12 cellular contexts compared by ENCODE assay signal in genomic region chr12:101875112-101875961, GRCh38. TPM values are rescaled to one million over a fixed set of nuclear protein-coding genes. Genes with fewer than 3 reads are reported as not detected.
DNase-seq lines count a peak whose midpoint lies in the region; ATAC-seq and TF ChIP-seq lines count a peak whose summit lies in the region.
"Had no signal": no experiment of that assay in that cellular context is flagged by ENCODE, and none has a peak within 500 bp of the region (broad histone marks: within the 10 kb centered on the region; RNA-seq: fewer than 3 reads in every experiment).

No MANE protein-coding gene starts in this region.

- DNase-seq in T-helper 1 cell (no peak), astrocyte of the hippocampus (ENCODE audit: low read depth, low spot score) (peak; percentile 61), lung microvascular endothelial cell (ENCODE audit: low read depth in 2 of 2) (peak; percentile 45 to 93), transverse colon (no peak), NCI-H1417 (lab: John Stamatoyannopoulos, UW) (no peak), T-cell (no peak)
- no peak for DNase-seq in stimulated activated naive CD8-positive, alpha-beta T cell treated with anti-CD3 and anti-CD28 coated beads, Interleukin-15, amount 100 ng/mL, for 72 hours
- DNase-seq: activated CD4-positive, alpha-beta T cell treated with anti-CD3 and anti-CD28 coated beads, Interleukin-2, amount 50 U/mL, for 1 hour; Kasumi-1; stimulated activated naive B cell treated with anti-CD40 and anti-IgM and Interleukin-4, amounts not matched to agents 10 μg/mL and 1 μg/mL and 100 μg/mL, for 72 hours had no signal

- TF ChIP-seq CTCF in transverse colon (IDR thresholded peaks at IDR 0.05) = no peak

- H3K4me3 Mint-ChIP-seq in T-helper 1 cell treated with Interleukin-12 subunit alpha and Interleukin-12 subunit beta and Interleukin-4 antibody, amounts not matched to agents 30 μg/mL and 1 μg/mL, for 36 hours = no peak overlapping the region
- no peak overlapping the region for H3K4me3 Mint-ChIP-seq in T-cell
- H3K4me3 Mint-ChIP-seq in stimulated activated naive CD8-positive, alpha-beta T cell treated with anti-CD3 and anti-CD28 coated beads, Interleukin-15, amount 100 ng/mL, for 72 hours = no peak overlapping the region

- H3K4me1 ChIP-seq in transverse colon = peaks cover 3 to 14% (median 4%) of the 10 kb centered on the region in 4 donors

- H3K9me3 ChIP-seq in transverse colon = no peaks in the 10 kb centered on the region

- in situ Hi-C loops in transverse colon (cut with MboI; ENCODE audit: low pct_ligation_motif_present in 1 of 4, low pct_unique_long_range_greater_than_20kb in 1 of 4, low sequenced_read_pairs in 3 of 4) = no loop called here

- no peaks in the 10 kb centered on the region for H3K36me3 ChIP-seq in transverse colon
- H3K36me3 ChIP-seq: cardiac muscle cell had no signal

- no peak overlapping the region for H3K4me3 ChIP-seq in transverse colon
- H3K4me3 ChIP-seq: cardiac muscle cell had no signal

- H3K9me3 Mint-ChIP-seq in T-helper 1 cell treated with Interleukin-12 subunit alpha and Interleukin-12 subunit beta and Interleukin-4 antibody, amounts not matched to agents 30 μg/mL and 1 μg/mL, for 36 hours = no peaks in the 10 kb centered on the region
- no peaks in the 10 kb centered on the region for H3K9me3 Mint-ChIP-seq in T-cell
- no peaks in the 10 kb centered on the region for H3K9me3 Mint-ChIP-seq in stimulated activated naive CD8-positive, alpha-beta T cell treated with anti-CD3 and anti-CD28 coated beads, Interleukin-15, amount 100 ng/mL, for 72 hours
- H3K9me3 Mint-ChIP-seq: stimulated activated naive B cell treated with anti-CD40 and anti-IgM and Interleukin-4, amounts not matched to agents 10 μg/mL and 1 μg/mL and 100 μg/mL, for 72 hours had no signal

- no peak for TF ChIP-seq POLR2A in transverse colon (IDR thresholded peaks at IDR 0.05)

- H3K27ac ChIP-seq in transverse colon = peak overlapping the region; percentile 89 to 97 (median 92)
- H3K27ac ChIP-seq: cardiac muscle cell had no signal

- ATAC-seq in T-cell (replicated peaks in 1 of 4) = no peak
- no peak for ATAC-seq in stimulated activated naive CD8-positive, alpha-beta T cell treated with anti-CD3 and anti-CD28 coated beads, Interleukin-15, amount 100 ng/mL, for 72 hours
- ATAC-seq: stimulated activated naive B cell treated with anti-CD40 and anti-IgM and Interleukin-4, amounts not matched to agents 10 μg/mL and 1 μg/mL and 100 μg/mL, for 72 hours had no signal

- no peaks in the 10 kb centered on the region for H3K27me3 ChIP-seq in transverse colon

- WGBS in transverse colon (ENCODE audit: low coverage in 1 of 2), 2 donors = 83 to 87% methylated on average over 5 to 11 of the region's 11 CpGs

- peaks cover 8% of the 10 kb centered on the region for H3K4me1 Mint-ChIP-seq in T-helper 1 cell treated with Interleukin-12 subunit alpha and Interleukin-12 subunit beta and Interleukin-4 antibody, amounts not matched to agents 30 μg/mL and 1 μg/mL, for 36 hours (ENCODE audit: low read depth)
- H3K4me1 Mint-ChIP-seq in T-cell = peaks cover 11% of the 10 kb centered on the region in 3 donors
- H3K4me1 Mint-ChIP-seq in stimulated activated naive CD8-positive, alpha-beta T cell treated with anti-CD3 and anti-CD28 coated beads, Interleukin-15, amount 100 ng/mL, for 72 hours = peaks cover 20% of the 10 kb centered on the region

- H3K36me3 Mint-ChIP-seq in T-helper 1 cell treated with Interleukin-12 subunit alpha and Interleukin-12 subunit beta and Interleukin-4 antibody, amounts not matched to agents 30 μg/mL and 1 μg/mL, for 36 hours (ENCODE audit: low read depth) = no peaks in the 10 kb centered on the region
- no peaks in the 10 kb centered on the region for H3K36me3 Mint-ChIP-seq in T-cell

- CTCF ChIA-PET in T-cell (lab: Charles Lee) = interaction anchor here (0.5 kb wide), 2 partner anchors 45 to 49 kb away, joined by 3 to 6 read pairs; no protein-coding TSS in a partner anchor

- TF ChIP-seq EP300 in transverse colon (IDR thresholded peaks at IDR 0.05; ENCODE audit: low read depth) = no peak

- POLR2A ChIA-PET in T-cell (lab: Charles Lee) = interaction anchor here in 1 of 2 donors (0.6 kb wide), 1 partner anchor 1754 kb away, joined by 6 read pairs; no protein-coding TSS in a partner anchor

- intact Hi-C loops in transverse colon (cut with DNase I; ENCODE audit: low total_unique reads) = no loop called here

- peak overlapping the region; percentile 2 for H3K27ac Mint-ChIP-seq in T-helper 1 cell treated with Interleukin-12 subunit alpha and Interleukin-12 subunit beta and Interleukin-4 antibody, amounts not matched to agents 30 μg/mL and 1 μg/mL, for 36 hours
- peak overlapping the region in 1 of 2 donors; percentile 51 for H3K27ac Mint-ChIP-seq in T-cell
- H3K27ac Mint-ChIP-seq in stimulated activated naive CD8-positive, alpha-beta T cell treated with anti-CD3 and anti-CD28 coated beads, Interleukin-15, amount 100 ng/mL, for 72 hours = no peak overlapping the region

- H3K27me3 Mint-ChIP-seq in T-helper 1 cell treated with Interleukin-12 subunit alpha and Interleukin-12 subunit beta and Interleukin-4 antibody, amounts not matched to agents 30 μg/mL and 1 μg/mL, for 36 hours (ENCODE audit: low read depth) = no peaks in the 10 kb centered on the region
- H3K27me3 Mint-ChIP-seq in T-cell = no peaks in the 10 kb centered on the region
- H3K27me3 Mint-ChIP-seq in stimulated activated naive CD8-positive, alpha-beta T cell treated with anti-CD3 and anti-CD28 coated beads, Interleukin-15, amount 100 ng/mL, for 72 hours = no peaks in the 10 kb centered on the region
- H3K27me3 Mint-ChIP-seq: stimulated activated naive B cell treated with anti-CD40 and anti-IgM and Interleukin-4, amounts not matched to agents 10 μg/mL and 1 μg/mL and 100 μg/mL, for 72 hours had no signal

RNA-seq across cellular contexts. Expression of gene DRAM1, which starts 2.0 kb away (rescaled TPM):
- total RNA-seq in lung microvascular endothelial cell = 23.6 and 26.8 TPM in 2 replicates
- total RNA-seq in transverse colon = 10 to 100 TPM in 2 of 4 donors, 1 to 10 TPM in 2; 3.7 to 20.1 (median 8.7) TPM
- total RNA-seq in T-cell = 1 to 10 TPM; 1.4 to 3.8 (median 1.9) TPM

RNA-seq across cellular contexts. Expression of gene GNPTAB, which starts 44.6 kb away (rescaled TPM):
- 23.5 and 25.0 TPM in 2 replicates for total RNA-seq in lung microvascular endothelial cell
- 10 to 100 TPM; 24.1 to 83.0 (median 64.5) TPM for total RNA-seq in transverse colon
- 10 to 100 TPM; 44.9 to 66.8 (median 57.0) TPM for total RNA-seq in T-cell

Comparison
In these comparisons a context has a peak if more than half of its experiments do, and no peak if none do; other contexts are left out.
1. DNase-seq: peak in astrocyte of the hippocampus (single experiment) and lung microvascular endothelial cell (2 of 2); none in T-helper 1 cell (0 of 5), transverse colon (single experiment), NCI-H1417 (0 of 3), T-cell (0 of 34) and stimulated activated naive CD8-positive, alpha-beta T cell treated with anti-CD3 and anti-CD28 coated beads, Interleukin-15, amount 100 ng/mL, for 72 hours (0 of 2).